ENCODE assay signal across 11 cellular contexts in the genomic region with DNA sequence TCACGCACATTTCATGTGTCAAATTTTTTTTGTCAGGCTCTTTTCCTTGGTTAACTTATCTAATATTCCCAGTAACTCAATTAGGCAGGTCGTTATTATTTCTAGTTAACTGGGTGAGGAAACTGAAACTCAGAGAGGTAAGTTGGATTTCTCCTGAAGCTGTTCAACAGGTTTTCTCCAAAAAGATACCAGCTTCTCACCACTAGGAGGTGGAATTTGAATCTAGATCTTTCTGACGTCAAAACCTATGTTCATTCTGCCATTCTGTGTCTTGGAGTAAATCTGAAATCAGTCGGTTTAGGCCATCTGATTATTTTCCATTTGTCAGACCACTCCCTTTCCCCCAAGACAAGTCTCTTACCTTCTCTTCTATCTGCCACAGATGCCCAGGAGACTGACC.
A peak's percentile ranks its signal among the peaks of the same experiment; 100 is the strongest.
DNase-seq lines count a peak whose midpoint lies in the region; TF ChIP-seq lines count a peak whose summit lies in the region.
"Had no signal": no experiment of that assay in that cellular context is flagged by ENCODE, and none has a peak within 500 bp of the region (broad histone marks: within the 10 kb centered on the region; RNA-seq: fewer than 3 reads in every experiment).

No MANE protein-coding gene starts in this region.

- H3K4me2 ChIP-seq in OCI-LY1 (ENCODE audit: low read length): no peak overlapping the region

- no peaks in the 10 kb centered on the region for H3F3A ChIP-seq in OCI-LY1 (ENCODE audit: insufficient read depth, low read length)

- TF ChIP-seq CTCF in OCI-LY1 (IDR thresholded peaks at IDR 0.05; ENCODE audit: low read length): peak; percentile 47; the same call in 1 of the 2 replicates
- peak; percentile 48 for TF ChIP-seq CTCF in fibroblast of mammary gland (conservative IDR thresholded peaks at IDR 0.05; ENCODE audit: control insufficient read depth, insufficient read depth, low read depth, low read length)
- TF ChIP-seq CTCF in spleen (IDR thresholded peaks at IDR 0.05 in 8 of 11, conservative IDR thresholded peaks at IDR 0.05 in 3 of 11): peak in 6 of 11 experiments; percentile 7 to 42 (median 28)
- TF ChIP-seq CTCF in suprapubic skin (IDR thresholded peaks at IDR 0.05): no peak

- intact Hi-C loops in spleen (cut with DNase I; ENCODE audit: low total_unique reads): no loop called here

- no peaks in the 10 kb centered on the region for H3K79me2 ChIP-seq in OCI-LY1 (ENCODE audit: insufficient read depth, low read length)

- DNase-seq in DMS53 (lab: John Stamatoyannopoulos, UW) (peak; percentile 51), DMS53 treated with DMSO at 0.1 percent for 48 hours (lab: John Stamatoyannopoulos, UW; ENCODE audit: unreplicated experiment) (no peak), fibroblast of mammary gland (ENCODE audit: low read depth) (peak; percentile 36), spleen (no peak), NCI-H1417 (lab: John Stamatoyannopoulos, UW) (no peak), HUDEP-2 (lab: John Stamatoyannopoulos, UW; ENCODE audit: unreplicated experiment in 76 of 76) (no peak), suprapubic skin (ENCODE audit: low spot score in 2 of 2) (no peak)
- DNase-seq: NCI-H1694 treated with DMSO at 0.1 percent for 48 hours, testis had no signal

- WGBS in spleen, 5 donors: 66 to 81% (median 71%) methylated on average over 4 of the region's 4 CpGs
- 83% methylated on average over 4 of the region's 4 CpGs for WGBS in suprapubic skin

- H3K9ac ChIP-seq in OCI-LY1 (ENCODE audit: low read length): no peak overlapping the region

- H3K27me3 ChIP-seq in OCI-LY1 (ENCODE audit: insufficient read depth, low read length) (no peaks in the 10 kb centered on the region), spleen (replicated peaks in 1 of 7) (no peaks in the 10 kb centered on the region), suprapubic skin (no peaks in the 10 kb centered on the region)
- H3K27me3 ChIP-seq: testis had no signal

- no peaks in the 10 kb centered on the region for H3K9me3 ChIP-seq in OCI-LY1 (ENCODE audit: low read length)
- H3K9me3 ChIP-seq in spleen: no peaks in the 10 kb centered on the region
- H3K9me3 ChIP-seq in suprapubic skin: no peaks in the 10 kb centered on the region
- H3K9me3 ChIP-seq: testis had no signal

- H2AFZ ChIP-seq in OCI-LY1 (ENCODE audit: low read length): no peak overlapping the region

- H3K9me2 ChIP-seq in OCI-LY1 (ENCODE audit: low read depth, low read length): no peaks in the 10 kb centered on the region

- H3K4me1 ChIP-seq in OCI-LY1 (ENCODE audit: insufficient read depth, low read length, severe bottlenecking) (no peaks in the 10 kb centered on the region), spleen (no peaks in the 10 kb centered on the region), suprapubic skin (peaks cover 8% of the 10 kb centered on the region)
- H3K4me1 ChIP-seq: testis had no signal

- H4K20me1 ChIP-seq in OCI-LY1 (ENCODE audit: insufficient read depth, low read length): no peaks in the 10 kb centered on the region

- H3K4me3 ChIP-seq in OCI-LY1 (ENCODE audit: low read depth, low read length, poor library complexity, severe bottlenecking) (no peak overlapping the region), fibroblast of mammary gland (ENCODE audit: control insufficient read depth, low read depth, low read length) (no peak overlapping the region), spleen (no peak overlapping the region), suprapubic skin (no peak overlapping the region)
- H3K4me3 ChIP-seq: lung, testis had no signal

- TF ChIP-seq POLR2A in spleen (IDR thresholded peaks at IDR 0.05) (no peak), suprapubic skin (IDR thresholded peaks at IDR 0.05) (no peak)

- TF ChIP-seq EP300 in suprapubic skin (IDR thresholded peaks at IDR 0.05): no peak

- H3K27ac ChIP-seq in OCI-LY1 (ENCODE audit: low read depth, low read length, poor library complexity, severe bottlenecking) (no peak overlapping the region), spleen (no peak overlapping the region), suprapubic skin (no peak overlapping the region)
- H3K27ac ChIP-seq: testis had no signal

- H3K36me3 ChIP-seq in OCI-LY1 (ENCODE audit: insufficient read depth, low read length) (no peaks in the 10 kb centered on the region), spleen (no peaks in the 10 kb centered on the region), suprapubic skin (no peaks in the 10 kb centered on the region)

Comparison
In these comparisons a context has a peak if more than half of its experiments do, and no peak if none do; other contexts are left out.
1. DNase-seq: peak in DMS53 (single experiment) and fibroblast of mammary gland (single experiment); none in DMS53 treated with DMSO at 0.1 percent for 48 hours (single experiment), spleen (single experiment), NCI-H1417 (0 of 3), HUDEP-2 (0 of 76) and suprapubic skin (0 of 2).
2. CTCF ChIP-seq: peak in OCI-LY1 (single experiment), fibroblast of mammary gland (single experiment) and spleen (6 of 11); none in suprapubic skin (0 of 2).